Comparison of ENCODE assay signal across 8 cellular contexts in genomic region chr5:1134478-1134877, GRCh38. TPM values are rescaled to one million over a fixed set of nuclear protein-coding genes. Genes with fewer than 3 reads are reported as not detected.
A peak's percentile ranks its signal among the peaks of the same experiment; 100 is the strongest.
DNase-seq lines count a peak whose midpoint lies in the region; ATAC-seq and TF ChIP-seq lines count a peak whose summit lies in the region.

No MANE protein-coding gene starts in this region.

- peaks cover 0 to 1% (median 0%) of the 10 kb centered on the region in 5 donors for H3K27me3 Mint-ChIP-seq in naive thymus-derived CD8-positive, alpha-beta T cell

- H3K9ac ChIP-seq in BLaER1 = peak overlapping the region; percentile 75; the same call in 1 of the 2 replicates

- H3K36me3 Mint-ChIP-seq in naive thymus-derived CD8-positive, alpha-beta T cell = no peaks in the 10 kb centered on the region

- no peak overlapping the region for H3K27ac Mint-ChIP-seq in naive thymus-derived CD8-positive, alpha-beta T cell

- no peak for DNase-seq in WERI-Rb-1
- no peak for DNase-seq in mesenteric fat pad (ENCODE audit: low spot score)
- no peak for DNase-seq in NCI-H1092 treated with DMSO at 0.1 percent for 48 hours (lab: John Stamatoyannopoulos, UW)
- no peak for DNase-seq in G401 (ENCODE audit: low spot score)
- no peak for DNase-seq in naive thymus-derived CD8-positive, alpha-beta T cell

- peak overlapping the region; percentile 93 for H3K27ac ChIP-seq in BLaER1
- H3K27ac ChIP-seq in WERI-Rb-1 = no peak overlapping the region

- 0 out of 2 replicates have a peak, but pooled peaks have one; percentile 35 for TF ChIP-seq CTCF in WERI-Rb-1 (IDR thresholded peaks at IDR 0.05; ENCODE audit: low read depth, low read length)

- H3K9me3 ChIP-seq in BLaER1 (no peaks in the 10 kb centered on the region), WERI-Rb-1 (ENCODE audit: severe bottlenecking) (no peaks in the 10 kb centered on the region)

- H3K4me2 ChIP-seq in BLaER1 = peak overlapping the region; percentile 88

- H3K4me1 Mint-ChIP-seq in naive thymus-derived CD8-positive, alpha-beta T cell = peaks cover 0 to 19% (median 1%) of the 10 kb centered on the region in 4 donors

- H3K4me3 Mint-ChIP-seq in naive thymus-derived CD8-positive, alpha-beta T cell = no peak overlapping the region

- no peaks in the 10 kb centered on the region for H4K20me1 ChIP-seq in BLaER1

- H3K9me3 Mint-ChIP-seq in naive thymus-derived CD8-positive, alpha-beta T cell = no peaks in the 10 kb centered on the region

- no peaks in the 10 kb centered on the region for H3K36me3 ChIP-seq in BLaER1
- H3K36me3 ChIP-seq in WERI-Rb-1 = no peaks in the 10 kb centered on the region

- ATAC-seq in GM19043 (IDR thresholded peaks at IDR 0.05; ENCODE audit: low read depth, unreplicated experiment) (peak; percentile 45), HG03175 (IDR thresholded peaks at IDR 0.05; ENCODE audit: unreplicated experiment) (peak; percentile 86)
- ATAC-seq in naive thymus-derived CD8-positive, alpha-beta T cell = no peak

- POLR2A ChIA-PET in naive thymus-derived CD8-positive, alpha-beta T cell (lab: Charles Lee) = no interaction called here

- in situ Hi-C loops in G401 (cut with HindIII; ENCODE audit: low sequenced_read_pairs) = no loop called here

- no peaks in the 10 kb centered on the region for H3K27me3 ChIP-seq in BLaER1
- H3K27me3 ChIP-seq in WERI-Rb-1 (ENCODE audit: insufficient read depth, low read depth, severe bottlenecking) = no peaks in the 10 kb centered on the region

- H3K4me3 ChIP-seq in BLaER1 (0 out of 2 replicates have a peak overlapping the region, but pooled peaks have one; percentile 5), WERI-Rb-1 (ENCODE audit: low read depth, low read length) (no peak overlapping the region)

- H3K4me1 ChIP-seq in BLaER1 = peaks cover 100% of the 10 kb centered on the region

RNA-seq across cellular contexts. Expression of gene SLC12A7, which starts 22.6 kb away (rescaled TPM):
- total RNA-seq in mesenteric fat pad = 39.4 TPM
- total RNA-seq in G401 (2014; rRNA removed; shearing (Covaris generic)) = 16.4 and 22.5 TPM in 2 replicates
- 10 to 100 TPM; 60.0 to 68.3 TPM for total RNA-seq in naive thymus-derived CD8-positive, alpha-beta T cell
- 10 to 100 TPM in 1 of 3 donors, 1 to 10 TPM in 2; 7.3 to 25.4 (median 8.5) TPM for polyA plus RNA-seq in naive thymus-derived CD8-positive, alpha-beta T cell

Comparison
In these comparisons a context has a peak if more than half of its experiments do, and no peak if none do; other contexts are left out.
1. ATAC-seq: peak in GM19043 (single experiment) and HG03175 (single experiment); none in naive thymus-derived CD8-positive, alpha-beta T cell (0 of 2).